ENCODE assay signal across 12 cellular contexts in genomic region chr1:217088521-217089221, GRCh38.
DNase-seq lines count a peak whose midpoint lies in the region; ATAC-seq and TF ChIP-seq lines count a peak whose summit lies in the region.
"Had no signal": no experiment of that assay in that cellular context is flagged by ENCODE, and none has a peak within 500 bp of the region (broad histone marks: within the 10 kb centered on the region; RNA-seq: fewer than 3 reads in every experiment).

No MANE protein-coding gene starts in this region.

- no peak for TF ChIP-seq CTCF in endodermal cell (conservative IDR thresholded peaks at IDR 0.05)
- TF ChIP-seq CTCF in transverse colon (IDR thresholded peaks at IDR 0.05): no peak

- no peak for ATAC-seq in stimulated activated memory B cell treated with anti-CD40 and anti-IgM and Interleukin-4, amounts not matched to agents 10 μg/mL and 1 μg/mL and 100 μg/mL, for 72 hours
- ATAC-seq in GM18907 (IDR thresholded peaks at IDR 0.05; ENCODE audit: unreplicated experiment): no peak
- ATAC-seq: GM12878 had no signal

- H3K4me3 ChIP-seq in endodermal cell (ENCODE audit: low read length) (peak overlapping the region; percentile 77), mesendoderm (ENCODE audit: low read length) (peak overlapping the region; percentile 54), transverse colon (peak overlapping the region in 3 of 4 donors; percentile 45 to 68 (median 60))
- H3K4me3 ChIP-seq: GM12878 had no signal

- no peak for TF ChIP-seq EP300 in transverse colon (IDR thresholded peaks at IDR 0.05; ENCODE audit: low read depth)

- H3K4me2 ChIP-seq in mesendoderm (ENCODE audit: low read length): peak overlapping the region; percentile 56

- H3K36me3 ChIP-seq in endodermal cell (ENCODE audit: control insufficient read depth, insufficient read depth, low read length): no peaks in the 10 kb centered on the region
- no peaks in the 10 kb centered on the region for H3K36me3 ChIP-seq in mesendoderm (ENCODE audit: control insufficient read depth, insufficient read depth, low read length)
- no peaks in the 10 kb centered on the region for H3K36me3 ChIP-seq in transverse colon

- in situ Hi-C loops in transverse colon (cut with MboI; ENCODE audit: low pct_ligation_motif_present in 1 of 4, low pct_unique_long_range_greater_than_20kb in 1 of 4, low sequenced_read_pairs in 3 of 4): no loop called here

- WGBS in endodermal cell (ENCODE audit: insufficient coverage in 1 of 2, insufficient read length in 1 of 2), 2 experiments: 11 to 15% methylated on average over 5 to 12 of the region's 12 CpGs
- WGBS in mesendoderm (ENCODE audit: extremely low coverage, insufficient coverage, low lambda C conversion rate): no CpG with 5 or more reads among the region's 12 CpGs
- WGBS in transverse colon (ENCODE audit: low coverage in 1 of 2), 2 donors: 31 to 51% methylated on average over 2 to 12 of the region's 12 CpGs

- H3K9ac ChIP-seq in endodermal cell (ENCODE audit: extremely low read depth, low read length, poor library complexity, severe bottlenecking) (no peak overlapping the region), mesendoderm (ENCODE audit: low read length) (peak overlapping the region; percentile 34)

- H3K4ac ChIP-seq in mesendoderm (ENCODE audit: low read depth, low read length): no peak overlapping the region

- H3K4me1 Mint-ChIP-seq in endodermal cell: peaks cover 27% of the 10 kb centered on the region
- no peaks in the 10 kb centered on the region for H3K4me1 Mint-ChIP-seq in stimulated activated memory B cell treated with anti-CD40 and anti-IgM and Interleukin-4, amounts not matched to agents 10 μg/mL and 1 μg/mL and 100 μg/mL, for 72 hours

- DNase-seq in NCI-H2081 (lab: John Stamatoyannopoulos, UW) (peak; percentile 16 to 22), NCI-H2081 treated with DMSO at 0.1 percent for 48 hours (lab: John Stamatoyannopoulos, UW) (no peak), endodermal cell (peak; percentile 61), mesendoderm (peak; percentile 39), transverse colon (no peak), DMS79 treated with DMSO at 0.1 percent for 48 hours (lab: John Stamatoyannopoulos, UW) (no peak)
- DNase-seq: NCI-H82; stimulated activated CD4-positive, alpha-beta T cell treated with anti-CD3 and anti-CD28 coated beads, Interleukin-12 subunit alpha, Interleukin-12 subunit beta, amount 100 ng/mL, for 4 hours had no signal

- H3K9me3 ChIP-seq in endodermal cell (ENCODE audit: control insufficient read depth, low read length) (no peaks in the 10 kb centered on the region), transverse colon (no peaks in the 10 kb centered on the region)

- H3K27me3 Mint-ChIP-seq in endodermal cell (ENCODE audit: insufficient read depth): peaks cover 80% of the 10 kb centered on the region
- H3K27me3 Mint-ChIP-seq in stimulated activated memory B cell treated with anti-CD40 and anti-IgM and Interleukin-4, amounts not matched to agents 10 μg/mL and 1 μg/mL and 100 μg/mL, for 72 hours: peaks cover 51% of the 10 kb centered on the region

- H2AK5ac ChIP-seq in mesendoderm (ENCODE audit: low read length): no peak overlapping the region

- no peak overlapping the region for H3K27ac ChIP-seq in endodermal cell (ENCODE audit: low read depth, low read length)
- H3K27ac ChIP-seq in mesendoderm (ENCODE audit: low read depth, low read length): no peak overlapping the region
- peak overlapping the region in 3 of 4 donors; percentile 24 to 84 (median 54) for H3K27ac ChIP-seq in transverse colon

- no peaks in the 10 kb centered on the region for H3K79me2 ChIP-seq in mesendoderm (ENCODE audit: control insufficient read depth, insufficient read depth, low read length)

- no peak for TF ChIP-seq POLR2A in transverse colon (IDR thresholded peaks at IDR 0.05)

- H3K23ac ChIP-seq in mesendoderm (ENCODE audit: low read length): no peak overlapping the region

- no peak overlapping the region for H2BK5ac ChIP-seq in mesendoderm (ENCODE audit: low read length)

- H2BK15ac ChIP-seq in mesendoderm (replicated peaks; ENCODE audit: low read depth): no peak overlapping the region

- peak overlapping the region; percentile 62 for H3K4me3 Mint-ChIP-seq in endodermal cell
- H3K4me3 Mint-ChIP-seq in stimulated activated memory B cell treated with anti-CD40 and anti-IgM and Interleukin-4, amounts not matched to agents 10 μg/mL and 1 μg/mL and 100 μg/mL, for 72 hours: no peak overlapping the region
- H3K4me3 Mint-ChIP-seq: activated naive CD4-positive, alpha-beta T cell treated with anti-CD3 and anti-CD28 coated beads, Interleukin-2, amount 50 U/mL, for 24 hours had no signal

- intact Hi-C loops in transverse colon (cut with DNase I; ENCODE audit: low total_unique reads): no loop called here

- no peaks in the 10 kb centered on the region for H3K79me1 ChIP-seq in mesendoderm (ENCODE audit: low read length)

- H2BK120ac ChIP-seq in mesendoderm (ENCODE audit: low read depth, low read length): no peak overlapping the region

- no peak overlapping the region for H3K27ac Mint-ChIP-seq in endodermal cell
- H3K27ac Mint-ChIP-seq in stimulated activated memory B cell treated with anti-CD40 and anti-IgM and Interleukin-4, amounts not matched to agents 10 μg/mL and 1 μg/mL and 100 μg/mL, for 72 hours: no peak overlapping the region
- H3K27ac Mint-ChIP-seq: activated naive CD4-positive, alpha-beta T cell treated with anti-CD3 and anti-CD28 coated beads, Interleukin-2, amount 50 U/mL, for 24 hours had no signal

- no peak overlapping the region for H4K5ac ChIP-seq in mesendoderm (ENCODE audit: low read length)

- H3K4me1 ChIP-seq in endodermal cell (ENCODE audit: control insufficient read depth, insufficient read depth, low read length): peaks cover 3% of the 10 kb centered on the region
- H3K4me1 ChIP-seq in mesendoderm (ENCODE audit: control insufficient read depth, low read depth, low read length): peaks cover 2% of the 10 kb centered on the region
- peaks cover 0 to 13% (median 5%) of the 10 kb centered on the region in 4 donors for H3K4me1 ChIP-seq in transverse colon

- H3K9me3 Mint-ChIP-seq in endodermal cell: no peaks in the 10 kb centered on the region
- no peaks in the 10 kb centered on the region for H3K9me3 Mint-ChIP-seq in stimulated activated memory B cell treated with anti-CD40 and anti-IgM and Interleukin-4, amounts not matched to agents 10 μg/mL and 1 μg/mL and 100 μg/mL, for 72 hours

- H4K8ac ChIP-seq in mesendoderm (ENCODE audit: low read depth, low read length): no peak overlapping the region

- H3K18ac ChIP-seq in mesendoderm (ENCODE audit: low read length): no peak overlapping the region

- no peaks in the 10 kb centered on the region for H3K36me3 Mint-ChIP-seq in endodermal cell (ENCODE audit: low read depth)
- no peaks in the 10 kb centered on the region for H3K36me3 Mint-ChIP-seq in stimulated activated memory B cell treated with anti-CD40 and anti-IgM and Interleukin-4, amounts not matched to agents 10 μg/mL and 1 μg/mL and 100 μg/mL, for 72 hours

- H3K56ac ChIP-seq in mesendoderm (ENCODE audit: low read length): peak overlapping the region; percentile 56

- H3K27me3 ChIP-seq in endodermal cell (ENCODE audit: control insufficient read depth, insufficient read depth, low read length, poor library complexity, severe bottlenecking) (peaks cover 61% of the 10 kb centered on the region), mesendoderm (ENCODE audit: insufficient read depth, low read length, poor library complexity) (peaks cover 15% of the 10 kb centered on the region), transverse colon (peaks cover 3% of the 10 kb centered on the region)

Comparison
In these comparisons a context has a peak if more than half of its experiments do, and no peak if none do; other contexts are left out.
1. DNase-seq: peak in NCI-H2081 (2 of 2), endodermal cell (single experiment) and mesendoderm (single experiment); none in NCI-H2081 treated with DMSO at 0.1 percent for 48 hours (single experiment), transverse colon (single experiment) and DMS79 treated with DMSO at 0.1 percent for 48 hours (single experiment).
2. H3K27ac ChIP-seq: peak in transverse colon (3 of 4); none in endodermal cell (single experiment) and mesendoderm (single experiment).
3. Peak in every context shown above with its lines, with median percentiles within 50 percentile points of each other: H3K4me3 ChIP-seq.